ENCODE assay signal across 8 cellular contexts in genomic region chrX:115560978-115561604, GRCh38. TPM values are rescaled to one million over a fixed set of nuclear protein-coding genes. Genes with fewer than 3 reads are reported as not detected.
A peak's percentile ranks its signal among the peaks of the same experiment; 100 is the strongest.
DNase-seq lines count a peak whose midpoint lies in the region; ATAC-seq and TF ChIP-seq lines count a peak whose summit lies in the region.

Gene PLS3 (plus strand): TSS chrX:115561174. CDS start chrX:115610251, 49,077 bp downstream.

- H3K27ac ChIP-seq in right lobe of liver (peak within 1 kb of the TSS; percentile 85 to 89 (median 85)), stomach smooth muscle (ENCODE audit: low read length) (peak within 1 kb of the TSS; percentile 81)

- H3K4me1 ChIP-seq in endocrine pancreas (ENCODE audit: control insufficient read depth, insufficient read depth, low read length) (peaks cover 14% of the 10 kb centered on the region), right lobe of liver (peaks cover 0 to 6% (median 0%) of the 10 kb centered on the region in 4 donors), stomach smooth muscle (ENCODE audit: control insufficient read depth, insufficient read depth, low read length) (peaks cover 6% of the 10 kb centered on the region)

- ATAC-seq in GM18867 (IDR thresholded peaks at IDR 0.05; ENCODE audit: unreplicated experiment) (peak; percentile 65), SK-N-SH treated with all-trans-retinoic acid at 6 μM for 48 hours (peak; percentile 92), right lobe of liver (peak; percentile 73 to 87 (median 81))

- H3K9me3 ChIP-seq in endocrine pancreas (ENCODE audit: control insufficient read depth, low read length), result no peaks in the 10 kb centered on the region
- H3K9me3 ChIP-seq in right lobe of liver, result no peaks in the 10 kb centered on the region
- H3K9me3 ChIP-seq in stomach smooth muscle (ENCODE audit: control insufficient read depth in 2 of 2, low read length in 2 of 2), result no peaks in the 10 kb centered on the region

- 11% methylated on average over 20 of the region's 40 CpGs for WGBS in right lobe of liver (ENCODE audit: insufficient coverage, low coverage, low lambda C conversion rate, missing lambda C conversion rate)

- intact Hi-C loops in right lobe of liver (cut with DNase I), result no loop called here

- TF ChIP-seq POLR2A in right lobe of liver (IDR thresholded peaks at IDR 0.05), result peak; percentile 86

- no peaks in the 10 kb centered on the region for H3K36me3 ChIP-seq in endocrine pancreas (ENCODE audit: control insufficient read depth, insufficient read depth, low read length)
- no peaks in the 10 kb centered on the region for H3K36me3 ChIP-seq in right lobe of liver
- H3K36me3 ChIP-seq in stomach smooth muscle (ENCODE audit: control insufficient read depth in 2 of 2, insufficient read depth in 2 of 2, low read length in 2 of 2), result no peaks in the 10 kb centered on the region

- TF ChIP-seq CTCF in AG09319 (IDR thresholded peaks at IDR 0.05; ENCODE audit: low read depth, low read length) (no peak), right lobe of liver (IDR thresholded peaks at IDR 0.05) (no peak)

- DNase-seq in AG09319 (ENCODE audit: extremely low read depth, low read depth) (peak; percentile 68), HT-29 (ENCODE audit: low spot score) (peak; percentile 58), right lobe of liver (peak; percentile 90 to 94 (median 90)), SIG-M5 (lab: John Stamatoyannopoulos, UW) (no peak)

- H3K4me3 ChIP-seq in endocrine pancreas (ENCODE audit: control insufficient read depth, insufficient read depth, low read length) (no peak within 1 kb of the TSS), right lobe of liver (peak within 1 kb of the TSS; percentile 42 to 66 (median 60)), stomach smooth muscle (ENCODE audit: low read length in 2 of 2) (peak within 1 kb of the TSS; percentile 80 to 87)

- peak within 1 kb of the TSS; percentile 60 for H3K9ac ChIP-seq in endocrine pancreas (ENCODE audit: control insufficient read depth, insufficient read depth, low read length)
- peak within 1 kb of the TSS; percentile 65 to 78 for H3K9ac ChIP-seq in stomach smooth muscle (ENCODE audit: low read length in 2 of 2)

- H3K27me3 ChIP-seq in endocrine pancreas (ENCODE audit: control insufficient read depth, insufficient read depth, low read length), result no peaks in the 10 kb centered on the region
- peaks cover 0 to 6% of the 10 kb centered on the region in 2 donors for H3K27me3 ChIP-seq in right lobe of liver
- peaks cover 0 to 15% of the 10 kb centered on the region in 2 donors for H3K27me3 ChIP-seq in stomach smooth muscle (ENCODE audit: control insufficient read depth in 1 of 2, insufficient read depth in 2 of 2, low read length in 2 of 2)

TF ChIP-seq in SK-N-SH treated with all-trans-retinoic acid at 6 μM for 48 hours, 23 proteins besides CTCF, POLR2A, EP300 and RAD21:
- TF ChIP-seq GLIS3 (CRISPR knock-in tag; IDR thresholded peaks at IDR 0.05), result no peak
- TF ChIP-seq ZNF8 (CRISPR knock-in tag; IDR thresholded peaks at IDR 0.05), result 0 out of 2 replicates have a peak, but pooled peaks have one; percentile 11
- TF ChIP-seq TOX (CRISPR knock-in tag; IDR thresholded peaks at IDR 0.05; ENCODE audit: borderline replicate concordance), result no peak
- TF ChIP-seq ZNF565 (CRISPR knock-in tag; conservative IDR thresholded peaks at IDR 0.05; ENCODE audit: low read depth), result no peak

RNA-seq across cellular contexts. Expression of gene PLS3, which starts in this region (rescaled TPM):
- total RNA-seq in HT-29 (2014; rRNA removed; shearing (Covaris generic)), result 19.6 and 30.3 TPM in 2 replicates
- total RNA-seq in right lobe of liver, result 100 to 1,000 TPM in 4 of 6 experiments, 10 to 100 TPM in 2; 85.3 to 239 (median 114) TPM
